In the genomic region with DNA sequence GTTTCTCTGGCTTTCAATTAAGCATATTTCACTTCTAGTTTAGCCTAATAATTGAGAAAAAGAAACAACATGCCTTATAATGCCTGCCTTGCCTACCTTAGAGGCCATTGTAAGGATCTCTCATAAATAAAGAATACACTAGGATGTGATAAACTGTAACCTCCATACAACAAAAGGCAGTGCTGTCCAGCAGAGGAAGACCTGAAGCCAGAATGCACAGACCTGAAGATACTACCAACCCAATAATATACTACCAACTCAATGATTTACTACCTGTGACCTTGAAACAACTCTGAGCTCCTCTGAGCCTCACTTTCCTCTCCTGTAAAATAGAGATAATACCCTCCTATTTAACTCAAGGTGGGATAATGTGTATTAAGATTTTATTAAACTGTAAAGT, we compare ENCODE assay signal across 3 cellular contexts.
TF ChIP-seq lines count a peak whose summit lies in the region.

No MANE protein-coding gene starts in this region.

TF ChIP-seq in liver, 16 proteins besides CTCF, POLR2A, EP300 and RAD21:
- TF ChIP-seq REST (IDR thresholded peaks at IDR 0.05) (peak; percentile 20), EGR1 (IDR thresholded peaks at IDR 0.05; ENCODE audit: low read depth in 2 of 2) (no peak), FOXA2 (IDR thresholded peaks at IDR 0.05) (no peak), YY1 (IDR thresholded peaks at IDR 0.05) (no peak)
TF ChIP-seq in liver: peak in this region for 1.

TF ChIP-seq in Ishikawa, 13 proteins besides CTCF, POLR2A, EP300 and RAD21 (continued from another document):
- peak; percentile 40; the same call in 1 of the 2 replicates for TF ChIP-seq REST (IDR thresholded peaks at IDR 0.05; ENCODE audit: low read depth)

TF ChIP-seq in GM12878, 131 proteins besides CTCF, POLR2A, EP300 and RAD21 (continued from another document):
- no peak for TF ChIP-seq SMC3 (IDR thresholded peaks at IDR 0.05; ENCODE audit: borderline replicate concordance, low read length)
TF ChIP-seq in GM12878: peak in this region for 1.
